ENCODE assay signal across 11 cellular contexts in the genomic region with DNA sequence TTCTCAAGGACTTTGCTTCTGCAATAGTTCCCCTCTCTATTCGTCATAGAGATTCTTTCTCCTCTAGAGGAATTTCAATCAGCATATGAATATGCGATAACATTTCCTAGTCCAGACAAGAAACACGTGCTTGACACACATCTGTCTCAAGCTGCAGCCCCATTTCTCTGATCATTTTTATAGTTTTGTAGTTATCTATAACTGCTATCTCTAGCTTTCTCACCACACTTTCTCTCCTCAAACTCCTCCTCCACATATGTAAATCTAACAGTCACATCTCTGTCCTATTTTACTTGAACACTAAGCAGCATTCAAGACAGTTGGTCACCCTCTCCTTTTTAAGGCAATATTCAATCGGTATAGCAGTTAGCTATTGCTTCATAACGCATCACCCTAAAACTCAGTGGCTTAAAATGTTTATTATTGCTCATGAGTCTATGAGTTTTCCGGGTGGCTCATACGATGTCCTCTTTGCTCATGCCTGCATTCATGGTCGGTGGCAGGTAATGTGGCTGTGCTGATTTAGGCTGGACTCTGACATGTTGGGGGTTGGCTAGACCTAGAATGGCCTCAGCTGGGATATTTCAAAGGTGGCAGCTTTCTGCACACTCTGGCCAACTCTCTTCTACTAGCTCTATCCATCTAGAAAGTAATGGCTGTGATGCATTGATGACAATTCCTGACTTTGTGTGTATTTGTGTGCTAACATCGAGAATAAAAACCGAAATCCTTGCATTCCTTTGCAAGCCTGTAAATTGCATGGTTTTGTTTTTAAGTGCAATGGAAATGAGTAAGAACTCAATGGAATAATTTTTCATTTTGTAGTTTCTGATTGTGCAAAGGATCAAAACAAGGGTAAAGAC.
DNase-seq lines count a peak whose midpoint lies in the region; ATAC-seq lines count a peak whose summit lies in the region.
"Had no signal": no experiment of that assay in that cellular context is flagged by ENCODE, and none has a peak within 500 bp of the region (broad histone marks: within the 10 kb centered on the region; RNA-seq: fewer than 3 reads in every experiment).

No MANE protein-coding gene starts in this region.

- no peaks in the 10 kb centered on the region for H3K9me3 ChIP-seq in HUES48 (ENCODE audit: control insufficient read depth, insufficient read depth, low read length)
- H3K9me3 ChIP-seq: esophagus squamous epithelium had no signal

- ATAC-seq in activated naive CD8-positive, alpha-beta T cell treated with anti-CD3 and anti-CD28 coated beads, Interleukin-2, amount 50 U/mL, for 24 hours = peak; percentile 30
- no peak for ATAC-seq in HG02623 (IDR thresholded peaks at IDR 0.05; ENCODE audit: unreplicated experiment)

- H3K4me1 ChIP-seq in HUES48 (ENCODE audit: control insufficient read depth, insufficient read depth, low read length) = peaks cover 32% of the 10 kb centered on the region
- H3K4me1 ChIP-seq: esophagus squamous epithelium had no signal

- H3K9me3 Mint-ChIP-seq in activated naive CD8-positive, alpha-beta T cell treated with anti-CD3 and anti-CD28 coated beads, Interleukin-2, amount 50 U/mL, for 24 hours = no peaks in the 10 kb centered on the region

- peak overlapping the region; percentile 84 for H3K27ac ChIP-seq in HUES48 (ENCODE audit: low read depth, low read length)

- H3K27ac Mint-ChIP-seq in activated naive CD8-positive, alpha-beta T cell treated with anti-CD3 and anti-CD28 coated beads, Interleukin-2, amount 50 U/mL, for 24 hours = peak overlapping the region; percentile 87

- H3K4me3 Mint-ChIP-seq in activated naive CD8-positive, alpha-beta T cell treated with anti-CD3 and anti-CD28 coated beads, Interleukin-2, amount 50 U/mL, for 24 hours = peak overlapping the region; percentile 66

- H3K27me3 Mint-ChIP-seq in activated naive CD8-positive, alpha-beta T cell treated with anti-CD3 and anti-CD28 coated beads, Interleukin-2, amount 50 U/mL, for 24 hours = no peaks in the 10 kb centered on the region

- DNase-seq in stimulated activated CD4-positive, alpha-beta T cell treated with anti-CD3 and anti-CD28 coated beads, Interleukin-1b, Interleukin-23, amount 100 ng/mL, for 48 hours = peak; percentile 23
- no peak for DNase-seq in stimulated activated CD4-positive, alpha-beta T cell treated with anti-CD3 and anti-CD28 coated beads, Interleukin-2, amount 100 ng/mL, for 48 hours
- no peak for DNase-seq in activated naive CD8-positive, alpha-beta T cell treated with anti-CD3 and anti-CD28 coated beads, Interleukin-2, amount 50 U/mL, for 24 hours
- DNase-seq in NCI-H2081 treated with DMSO at 0.1 percent for 48 hours (lab: John Stamatoyannopoulos, UW) = no peak
- DNase-seq in NOMO-1 treated with DMSO at 0.1 percent for 48 hours (lab: John Stamatoyannopoulos, UW; ENCODE audit: unreplicated experiment) = no peak
- no peak for DNase-seq in hepatic stellate cell (ENCODE audit: low spot score)
- DNase-seq: esophagus squamous epithelium, KBM-7, kidney had no signal

- peaks cover 64% of the 10 kb centered on the region for H3K4me1 Mint-ChIP-seq in activated naive CD8-positive, alpha-beta T cell treated with anti-CD3 and anti-CD28 coated beads, Interleukin-2, amount 50 U/mL, for 24 hours

- 0 out of 2 replicates have a peak overlapping the region, but pooled peaks have one; percentile 18 for H3K4me3 ChIP-seq in HUES48 (ENCODE audit: low read depth, low read length)
- H3K4me3 ChIP-seq: esophagus squamous epithelium had no signal

- H3K27me3 ChIP-seq in HUES48 (ENCODE audit: control insufficient read depth, insufficient read depth, low read length) = no peaks in the 10 kb centered on the region
- H3K27me3 ChIP-seq: esophagus squamous epithelium had no signal

- H3K36me3 ChIP-seq in HUES48 (ENCODE audit: control insufficient read depth, insufficient read depth, low read length) = no peaks in the 10 kb centered on the region
- H3K36me3 ChIP-seq: esophagus squamous epithelium had no signal

- H3K36me3 Mint-ChIP-seq in activated naive CD8-positive, alpha-beta T cell treated with anti-CD3 and anti-CD28 coated beads, Interleukin-2, amount 50 U/mL, for 24 hours (ENCODE audit: low read depth) = no peaks in the 10 kb centered on the region

- H3K9ac ChIP-seq in HUES48 (ENCODE audit: low read depth, low read length) = no peak overlapping the region
